In genomic region chr11:65060913-65061408, GRCh38 we compare ENCODE assay signal across 1 cellular context.
A peak's percentile ranks its signal among the peaks of the same experiment; 100 is the strongest.
TF ChIP-seq lines count a peak whose summit lies in the region.

No MANE protein-coding gene starts in this region.

TF ChIP-seq in GM12878, 131 proteins besides CTCF, POLR2A, EP300 and RAD21:
- TF ChIP-seq WRNIP1 (IDR thresholded peaks at IDR 0.05; ENCODE audit: borderline replicate concordance, low read depth, low read length) = no peak
- TF ChIP-seq, protein P1, sequence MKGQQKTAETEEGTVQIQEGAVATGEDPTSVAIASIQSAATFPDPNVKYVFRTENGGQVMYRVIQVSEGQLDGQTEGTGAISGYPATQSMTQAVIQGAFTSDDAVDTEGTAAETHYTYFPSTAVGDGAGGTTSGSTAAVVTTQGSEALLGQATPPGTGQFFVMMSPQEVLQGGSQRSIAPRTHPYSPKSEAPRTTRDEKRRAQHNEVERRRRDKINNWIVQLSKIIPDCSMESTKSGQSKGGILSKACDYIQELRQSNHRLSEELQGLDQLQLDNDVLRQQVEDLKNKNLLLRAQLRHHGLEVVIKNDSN (IDR thresholded peaks at IDR 0.05; ENCODE audit: borderline replicate concordance, extremely low read length, insufficient read depth, low read depth, low read length) = peak; percentile 26
